In the genomic region with DNA sequence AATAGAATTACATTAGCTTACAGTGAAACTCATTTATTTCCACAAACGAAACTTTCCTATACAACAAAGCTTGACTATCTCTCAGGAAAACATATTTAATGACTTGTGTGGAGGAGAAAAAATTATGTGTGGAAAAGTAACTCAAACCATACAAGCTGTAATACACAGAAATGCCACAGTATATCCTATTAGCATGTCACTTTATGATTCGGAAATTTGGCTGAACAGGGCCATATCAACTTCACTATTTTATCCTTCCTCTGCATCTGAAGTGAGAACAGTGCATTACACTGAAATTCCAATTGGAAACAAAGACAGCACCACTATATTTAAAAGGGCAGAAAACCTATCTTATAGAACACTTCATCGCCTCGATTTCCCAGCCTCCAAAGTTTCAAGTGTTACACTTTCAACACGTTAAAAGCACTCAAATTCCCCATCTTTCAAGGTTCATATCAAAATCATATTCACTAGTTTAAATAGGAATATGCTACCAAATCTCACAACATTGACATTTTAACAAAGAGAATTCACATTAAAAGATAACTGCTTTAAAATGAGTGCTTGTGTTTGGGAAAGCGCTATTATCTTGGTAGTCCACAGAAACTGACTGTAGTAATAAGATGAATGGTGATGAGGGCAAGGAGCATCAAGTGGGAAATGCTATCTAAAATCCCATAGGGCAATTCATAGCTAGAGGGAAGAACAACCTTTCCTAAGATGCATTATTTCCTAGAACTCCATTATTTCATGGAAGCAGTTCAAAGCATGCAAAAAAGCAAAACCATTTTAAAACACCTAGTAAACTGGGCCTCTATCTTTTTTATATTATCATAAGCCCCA, we compare ENCODE assay signal across 8 cellular contexts. TPM values are rescaled to one million over a fixed set of nuclear protein-coding genes. Genes with fewer than 3 reads are reported as not detected.
DNase-seq lines count a peak whose midpoint lies in the region; ATAC-seq and TF ChIP-seq lines count a peak whose summit lies in the region.

No MANE protein-coding gene starts in this region.

- no peaks in the 10 kb centered on the region for H3K27me3 Mint-ChIP-seq in activated CD4-positive, alpha-beta memory T cell treated with anti-CD3 and anti-CD28 coated beads for 36 hours
- no peaks in the 10 kb centered on the region for H3K27me3 Mint-ChIP-seq in stimulated activated naive CD8-positive, alpha-beta T cell treated with anti-CD3 and anti-CD28 coated beads, Interleukin-15, amount 100 ng/mL, for 72 hours

- H3K9me3 Mint-ChIP-seq in activated CD4-positive, alpha-beta memory T cell treated with anti-CD3 and anti-CD28 coated beads for 36 hours = no peaks in the 10 kb centered on the region
- H3K9me3 Mint-ChIP-seq in stimulated activated naive CD8-positive, alpha-beta T cell treated with anti-CD3 and anti-CD28 coated beads, Interleukin-15, amount 100 ng/mL, for 72 hours = no peaks in the 10 kb centered on the region

- H3K4me1 ChIP-seq in HEK293 (ENCODE audit: control insufficient read depth, insufficient read depth, low read length) (peaks cover 19% of the 10 kb centered on the region), iPS-18a (ENCODE audit: control insufficient read depth, low read depth, low read length) (peaks cover 45% of the 10 kb centered on the region)

- intact Hi-C loops in activated CD4-positive, alpha-beta memory T cell treated with anti-CD3 and anti-CD28 coated beads for 36 hours (cut with micrococcal nuclease) = loop anchor here (5.0 to 10.0 kb wide), 4 partner anchors 144 to 536 kb away; no protein-coding TSS in a partner anchor

- ATAC-seq in stimulated activated naive CD8-positive, alpha-beta T cell treated with anti-CD3 and anti-CD28 coated beads, Interleukin-15, amount 100 ng/mL, for 72 hours = no peak
- ATAC-seq in HG03520 (IDR thresholded peaks at IDR 0.05; ENCODE audit: unreplicated experiment) = no peak

- H3K9me3 ChIP-seq in HEK293 (ENCODE audit: control insufficient read depth, insufficient read depth, low read depth, low read length) (no peaks in the 10 kb centered on the region), iPS-18a (ENCODE audit: control insufficient read depth, low read depth, low read length) (no peaks in the 10 kb centered on the region)

- CTCF ChIA-PET in HEK293 (lab: Yijun Ruan, JAX) = no interaction called here
- CTCF ChIA-PET in activated CD4-positive, alpha-beta memory T cell treated with anti-CD3 and anti-CD28 coated beads for 36 hours (lab: Charles Lee) = interaction anchor here (1.7 kb wide), 1 partner anchor 222 kb away, joined by 9 read pairs; a partner anchor contains a TSS

- H3K36me3 ChIP-seq in HEK293 (ENCODE audit: control insufficient read depth in 2 of 2, insufficient read depth in 1 of 2, low read length in 2 of 2) = peaks cover 0 to 1% of the 10 kb centered on the region in 2 experiments; a peak in 1 of 3 replicates
- H3K36me3 ChIP-seq in iPS-18a (ENCODE audit: control insufficient read depth, low read depth, low read length) = no peaks in the 10 kb centered on the region

- H3K4me3 Mint-ChIP-seq in activated CD4-positive, alpha-beta memory T cell treated with anti-CD3 and anti-CD28 coated beads for 36 hours = peak overlapping the region; percentile 96
- peak overlapping the region; percentile 92 to 95 for H3K4me3 Mint-ChIP-seq in stimulated activated naive CD8-positive, alpha-beta T cell treated with anti-CD3 and anti-CD28 coated beads, Interleukin-15, amount 100 ng/mL, for 72 hours

- H3K9ac ChIP-seq in iPS-18a (ENCODE audit: low read length) = no peak overlapping the region

- H3K4me3 ChIP-seq in AG10803 (ENCODE audit: low read length) = peak overlapping the region; percentile 88
- peak overlapping the region; percentile 70 for H3K4me3 ChIP-seq in HEK293 (ENCODE audit: low read depth, low read length)
- peak overlapping the region; percentile 97 for H3K4me3 ChIP-seq in iPS-18a (ENCODE audit: low read length)

- no peak for DNase-seq in AG10803 (ENCODE audit: low read depth)
- no peak for DNase-seq in activated CD4-positive, alpha-beta memory T cell treated with anti-CD3 and anti-CD28 coated beads for 36 hours
- no peak for DNase-seq in stimulated activated naive CD8-positive, alpha-beta T cell treated with anti-CD3 and anti-CD28 coated beads, Interleukin-15, amount 100 ng/mL, for 72 hours
- no peak for DNase-seq in NCI-H146 treated with DMSO at 0.1 percent for 48 hours (lab: John Stamatoyannopoulos, UW; ENCODE audit: unreplicated experiment)
- no peak for DNase-seq in activated CD8-positive, alpha-beta memory T cell treated with anti-CD3 and anti-CD28 coated beads for 24 hours

- POLR2A ChIA-PET in HEK293 (lab: Yijun Ruan, JAX) = interaction anchor here (1.1 to 4.3 kb wide), 3 partner anchors 22 to 123 kb away, joined by 3 to 56 read pairs (median 4); partner anchors contain the start of gene TRAF3IP2
- POLR2A ChIA-PET in activated CD4-positive, alpha-beta memory T cell treated with anti-CD3 and anti-CD28 coated beads for 36 hours (lab: Charles Lee) = interaction anchor here (1.1 kb wide), 1 partner anchor 184 kb away, joined by 3 read pairs; no protein-coding TSS in a partner anchor

- peaks cover 48% of the 10 kb centered on the region for H3K4me1 Mint-ChIP-seq in activated CD4-positive, alpha-beta memory T cell treated with anti-CD3 and anti-CD28 coated beads for 36 hours (ENCODE audit: low read depth)
- H3K4me1 Mint-ChIP-seq in stimulated activated naive CD8-positive, alpha-beta T cell treated with anti-CD3 and anti-CD28 coated beads, Interleukin-15, amount 100 ng/mL, for 72 hours = peaks cover 45% of the 10 kb centered on the region

- peaks cover 60% of the 10 kb centered on the region for H3K27me3 ChIP-seq in iPS-18a (ENCODE audit: control insufficient read depth, insufficient read depth, low read length)

- H3K27ac ChIP-seq in HEK293 (ENCODE audit: extremely low read depth, low read depth, low read length) (peak overlapping the region; percentile 100; the same call in 1 of the 2 replicates), iPS-18a (ENCODE audit: low read length) (no peak overlapping the region)

- TF ChIP-seq CTCF in AG10803 (conservative IDR thresholded peaks at IDR 0.05; ENCODE audit: low read length) = no peak
- TF ChIP-seq CTCF in HEK293 (tag by site-specific recombination; IDR thresholded peaks at IDR 0.05) = no peak

- peaks cover 8% of the 10 kb centered on the region for H3K36me3 Mint-ChIP-seq in activated CD4-positive, alpha-beta memory T cell treated with anti-CD3 and anti-CD28 coated beads for 36 hours

- H3K27ac Mint-ChIP-seq in activated CD4-positive, alpha-beta memory T cell treated with anti-CD3 and anti-CD28 coated beads for 36 hours = peak overlapping the region; percentile 89
- H3K27ac Mint-ChIP-seq in stimulated activated naive CD8-positive, alpha-beta T cell treated with anti-CD3 and anti-CD28 coated beads, Interleukin-15, amount 100 ng/mL, for 72 hours = peak overlapping the region in 1 of 2 donors; percentile 66

TF ChIP-seq in HEK293, 187 proteins besides CTCF, POLR2A, EP300 and RAD21 (continues in another document):
- no peak for TF ChIP-seq BCL6B (tag by site-specific recombination; IDR thresholded peaks at IDR 0.05)
- peak; percentile 79 for TF ChIP-seq ZBTB17 (tag by site-specific recombination; IDR thresholded peaks at IDR 0.05)
- no peak for TF ChIP-seq EGR2 (tag by site-specific recombination; IDR thresholded peaks at IDR 0.05; ENCODE audit: low read depth)
- TF ChIP-seq ZNF692 (tag by site-specific recombination; IDR thresholded peaks at IDR 0.05) = peak; percentile 73
- peak; percentile 69 for TF ChIP-seq SCRT2 (tag by site-specific recombination; IDR thresholded peaks at IDR 0.05)
- peak; percentile 35; the same call in 1 of the 2 replicates for TF ChIP-seq ZNF76 (tag by site-specific recombination; IDR thresholded peaks at IDR 0.05; ENCODE audit: borderline replicate concordance, low read depth)
- TF ChIP-seq SCRT1 (tag by site-specific recombination; IDR thresholded peaks at IDR 0.05; ENCODE audit: borderline replicate concordance) = peak; percentile 62; the same call in 1 of the 2 replicates
- TF ChIP-seq ZNF600 (tag by site-specific recombination; IDR thresholded peaks at IDR 0.05) = peak; percentile 51; the same call in 1 of the 2 replicates
- TF ChIP-seq PRDM1 (tag by site-specific recombination; IDR thresholded peaks at IDR 0.05) = 0 out of 2 replicates have a peak, but pooled peaks have one; percentile 25
- TF ChIP-seq ZNF571 (tag by site-specific recombination; IDR thresholded peaks at IDR 0.05) = no peak

RNA-seq across cellular contexts. Expression of gene REV3L, which starts 1.8 kb away (rescaled TPM):
- total RNA-seq in activated CD4-positive, alpha-beta memory T cell treated with anti-CD3 and anti-CD28 coated beads for 36 hours = 10 to 100 TPM; 13.9 to 15.0 TPM
